Comparison of ENCODE assay signal across 8 cellular contexts in genomic region chr2:102185347-102185746, GRCh38. TPM values are rescaled to one million over a fixed set of nuclear protein-coding genes. Genes with fewer than 3 reads are reported as not detected.
DNase-seq lines count a peak whose midpoint lies in the region; ATAC-seq and TF ChIP-seq lines count a peak whose summit lies in the region.

No MANE protein-coding gene starts in this region.

- WGBS in body of pancreas, 2 donors, result 8 to 9% methylated on average over 2 of the region's 2 CpGs
- WGBS in lung, 2 donors, result 10 to 18% methylated on average over 2 of the region's 2 CpGs

- H3K4me3 ChIP-seq in H7 (ENCODE audit: insufficient read depth, low read depth, low read length) (no peak overlapping the region), body of pancreas (no peak overlapping the region), lung (no peak overlapping the region)

- H3K36me3 ChIP-seq in H7 (replicated peaks; ENCODE audit: control insufficient read depth, insufficient read depth, low read length) (no peaks in the 10 kb centered on the region), body of pancreas (replicated peaks in 1 of 2; ENCODE audit: insufficient read depth in 1 of 2, low read depth in 2 of 2) (no peaks in the 10 kb centered on the region), lung (ENCODE audit: control insufficient read depth in 2 of 2, insufficient read depth in 2 of 2, low read length in 2 of 2) (no peaks in the 10 kb centered on the region)

- peak; percentile 40 for DNase-seq in AG20443 (ENCODE audit: low spot score)
- peak; percentile 48 for DNase-seq in H7
- DNase-seq in body of pancreas, result no peak
- DNase-seq in lung (ENCODE audit: low spot score), result no peak
- DNase-seq in GDM1 (lab: John Stamatoyannopoulos, UW), result no peak
- no peak for DNase-seq in HuH-7 (ENCODE audit: low spot score)
- DNase-seq in H4 (ENCODE audit: low spot score), result no peak

- ATAC-seq in body of pancreas (peak; percentile 35), lung (ENCODE audit: insufficient read depth, low FRiP score) (no peak), HG02763 (IDR thresholded peaks at IDR 0.05; ENCODE audit: unreplicated experiment) (no peak)

- H3K9me3 ChIP-seq in body of pancreas (no peaks in the 10 kb centered on the region), lung (ENCODE audit: control insufficient read depth in 2 of 2, insufficient read depth in 1 of 2, low read length in 1 of 2) (no peaks in the 10 kb centered on the region)

- TF ChIP-seq CTCF in body of pancreas (IDR thresholded peaks at IDR 0.05) (peak in 6 of 7 experiments; percentile 17 to 41 (median 38)), lung (IDR thresholded peaks at IDR 0.05; ENCODE audit: control extremely low read depth, extremely low read depth) (peak; percentile 20)

- TF ChIP-seq POLR2A in body of pancreas (IDR thresholded peaks at IDR 0.05), result no peak

- H3K4me1 ChIP-seq in body of pancreas (peaks cover 4% of the 10 kb centered on the region), lung (ENCODE audit: control insufficient read depth in 2 of 2, insufficient read depth in 2 of 2, low read length in 2 of 2) (peaks cover 0 to 4% of the 10 kb centered on the region in 2 donors)

- H3K27me3 ChIP-seq in H7 (ENCODE audit: control insufficient read depth, insufficient read depth, low read length) (peaks cover 17% of the 10 kb centered on the region; the same call in 1 of the 2 replicates), body of pancreas (no peaks in the 10 kb centered on the region), lung (ENCODE audit: control insufficient read depth, insufficient read depth) (no peaks in the 10 kb centered on the region)

- H3K27ac ChIP-seq in body of pancreas, result no peak overlapping the region
- H3K27ac ChIP-seq in lung (ENCODE audit: low read depth in 1 of 2, low read length in 1 of 2), result no peak overlapping the region

- intact Hi-C loops in body of pancreas (cut with DNase I), result no loop called here

RNA-seq across cellular contexts. Expression of gene IL1RL2, which starts 1.5 kb away (rescaled TPM):
- not detected in 2 replicates for total RNA-seq in H7 (2014; rRNA removed; shearing (Covaris generic))
- total RNA-seq in body of pancreas (under 1 TPM in 1 of 2 donors, not detected in 1; 0.52 TPM), lung (1 to 10 TPM in 1 of 2 donors, under 1 TPM in 1; 0.63 to 1.3 TPM)
- 1 to 10 TPM in 1 of 2 donors, under 1 TPM in 1; 0.35 to 1.0 TPM for polyA plus RNA-seq in lung
- not detected in 2 replicates for total RNA-seq in H4 (2014; rRNA removed; shearing (Covaris generic))

RNA-seq across cellular contexts. Expression of gene IL1R1, which starts 42.8 kb away (rescaled TPM):
- 0.04 and 1.0 TPM in 2 replicates for total RNA-seq in H7 (2014; rRNA removed; shearing (Covaris generic))
- total RNA-seq in body of pancreas (10 to 100 TPM; 53.4 to 55.4 TPM), lung (100 to 1,000 TPM; 111 to 163 TPM)
- 100 to 1,000 TPM in 1 of 2 donors, 10 to 100 TPM in 1; 97.0 to 182 TPM for polyA plus RNA-seq in lung
- total RNA-seq in H4 (2014; rRNA removed; shearing (Covaris generic)), result 7.9 and 8.0 TPM in 2 replicates

Comparison
In these comparisons a context has a peak if more than half of its experiments do, and no peak if none do; other contexts are left out.
1. DNase-seq: peak in AG20443 (single experiment) and H7 (single experiment); none in body of pancreas (0 of 4), lung (single experiment), GDM1 (single experiment), HuH-7 (single experiment) and H4 (single experiment).